8 cellular contexts compared by ENCODE assay signal in the genomic region with DNA sequence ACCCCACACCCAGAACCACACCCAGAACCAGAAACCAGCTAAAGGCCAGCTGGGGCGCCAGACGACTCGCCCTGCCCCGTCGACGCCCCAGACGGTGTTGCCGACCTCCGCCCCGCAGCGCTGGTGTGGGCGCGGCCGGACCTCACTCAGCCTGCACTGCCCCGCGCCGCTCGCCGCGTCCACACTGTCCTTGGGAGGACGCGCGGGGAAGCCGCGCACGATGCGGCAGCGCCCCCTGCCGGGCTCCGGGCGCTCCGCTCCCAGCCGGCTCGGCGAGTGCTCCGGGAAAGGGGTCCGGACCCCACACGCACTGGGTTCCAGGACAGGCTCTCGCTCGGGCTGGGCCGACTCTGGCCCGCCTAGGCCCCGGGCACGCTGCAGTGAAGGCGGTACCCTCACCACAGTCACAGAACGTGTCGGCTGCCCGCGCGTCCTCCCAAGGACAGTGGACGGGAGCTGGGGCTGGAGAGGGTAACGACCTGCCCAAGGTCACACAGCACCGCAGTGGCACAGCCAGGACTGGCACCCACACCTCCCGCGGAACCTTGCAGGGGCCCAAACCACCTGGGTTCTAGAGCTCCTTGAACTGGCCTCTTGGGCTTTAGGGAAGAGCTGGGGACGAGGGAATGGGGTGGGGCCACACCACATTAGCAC.
DNase-seq lines count a peak whose midpoint lies in the region; ATAC-seq and TF ChIP-seq lines count a peak whose summit lies in the region.

No MANE protein-coding gene starts in this region.

- no peaks in the 10 kb centered on the region for H3K9me2 ChIP-seq in OCI-LY1 (ENCODE audit: low read depth, low read length)

- H4K20me1 ChIP-seq in OCI-LY1 (ENCODE audit: insufficient read depth, low read length) = no peaks in the 10 kb centered on the region

- no peaks in the 10 kb centered on the region for H3K79me2 ChIP-seq in OCI-LY1 (ENCODE audit: insufficient read depth, low read length)

- H3K36me3 ChIP-seq in OCI-LY1 (ENCODE audit: insufficient read depth, low read length) (no peaks in the 10 kb centered on the region), neutrophil (no peaks in the 10 kb centered on the region), uterus (no peaks in the 10 kb centered on the region)

- H3K4me1 ChIP-seq in OCI-LY1 (ENCODE audit: insufficient read depth, low read length, severe bottlenecking) = peaks cover 3% of the 10 kb centered on the region
- H3K4me1 ChIP-seq in neutrophil (ENCODE audit: control insufficient read depth in 1 of 2, insufficient read depth in 1 of 2, low read depth in 1 of 2, low read length in 1 of 2) = peaks cover 11% of the 10 kb centered on the region in 2 experiments
- peaks cover 0 to 8% of the 10 kb centered on the region in 2 donors for H3K4me1 ChIP-seq in uterus

- ATAC-seq in HG03159 (IDR thresholded peaks at IDR 0.05; ENCODE audit: unreplicated experiment) (peak; percentile 66), Right ventricle myocardium inferior (peak; percentile 93)

- H3K4me3 Mint-ChIP-seq in CD14-positive monocyte = peak overlapping the region; percentile 69 to 80
- H3K4me3 Mint-ChIP-seq in activated naive CD4-positive, alpha-beta T cell treated with anti-CD3 and anti-CD28 coated beads for 36 hours = peak overlapping the region; percentile 24

- H3K4me2 ChIP-seq in OCI-LY1 (ENCODE audit: low read length) = peak overlapping the region; percentile 73

- H3K27me3 Mint-ChIP-seq in CD14-positive monocyte (ENCODE audit: low read depth in 3 of 3) = peaks cover 18 to 56% (median 31%) of the 10 kb centered on the region in 3 donors
- peaks cover 50% of the 10 kb centered on the region for H3K27me3 Mint-ChIP-seq in activated naive CD4-positive, alpha-beta T cell treated with anti-CD3 and anti-CD28 coated beads for 36 hours (ENCODE audit: low read depth)

- DNase-seq in CD14-positive monocyte (ENCODE audit: low spot score) (no peak), GM19238 (ENCODE audit: insufficient read length, low spot score) (peak; percentile 66), Right ventricle myocardium inferior (ENCODE audit: missing footprints) (peak; percentile 82), uterus (peak in 1 of 2 donors; percentile 37)
- peak; percentile 49 for DNase-seq in activated naive CD4-positive, alpha-beta T cell treated with anti-CD3 and anti-CD28 coated beads for 36 hours

- TF ChIP-seq POLR2A in uterus (IDR thresholded peaks at IDR 0.05) = no peak

- intact Hi-C loops in CD14-positive monocyte (cut with micrococcal nuclease) = no loop called here
- intact Hi-C loops in activated naive CD4-positive, alpha-beta T cell treated with anti-CD3 and anti-CD28 coated beads for 36 hours (cut with micrococcal nuclease) = loop anchor here (2.0 to 5.0 kb wide), 2 partner anchors 1416 to 1656 kb away; no protein-coding TSS in a partner anchor
- intact Hi-C loops in Right ventricle myocardium inferior (cut with DNase I) = loop anchor here (5.0 kb wide), 1 partner anchor 271 kb away; no protein-coding TSS in a partner anchor
- intact Hi-C loops in uterus (cut with DNase I; ENCODE audit: low total_unique reads) = no loop called here

- H3K27me3 ChIP-seq in OCI-LY1 (ENCODE audit: insufficient read depth, low read length) (no peaks in the 10 kb centered on the region), neutrophil (peaks cover 100% of the 10 kb centered on the region), uterus (peaks cover 0 to 13% of the 10 kb centered on the region in 2 donors)

- no peak overlapping the region for H3K27ac ChIP-seq in OCI-LY1 (ENCODE audit: low read depth, low read length, poor library complexity, severe bottlenecking)
- no peak overlapping the region for H3K27ac ChIP-seq in neutrophil
- H3K27ac ChIP-seq in uterus = no peak overlapping the region

- peaks cover 0 to 5% (median 0%) of the 10 kb centered on the region in 7 donors for H3K9me3 Mint-ChIP-seq in CD14-positive monocyte
- no peaks in the 10 kb centered on the region for H3K9me3 Mint-ChIP-seq in activated naive CD4-positive, alpha-beta T cell treated with anti-CD3 and anti-CD28 coated beads for 36 hours

- CTCF ChIA-PET in activated naive CD4-positive, alpha-beta T cell treated with anti-CD3 and anti-CD28 coated beads for 36 hours (lab: Charles Lee) = interaction anchor here (0.6 to 2.7 kb wide), 13 partner anchors 8 to 1655 kb away, joined by 3 to 21 read pairs (median 3); no protein-coding TSS in a partner anchor

- H3K36me3 Mint-ChIP-seq in CD14-positive monocyte = no peaks in the 10 kb centered on the region
- no peaks in the 10 kb centered on the region for H3K36me3 Mint-ChIP-seq in activated naive CD4-positive, alpha-beta T cell treated with anti-CD3 and anti-CD28 coated beads for 36 hours (ENCODE audit: low read depth)

- no peak overlapping the region for H3K27ac Mint-ChIP-seq in CD14-positive monocyte
- H3K27ac Mint-ChIP-seq in activated naive CD4-positive, alpha-beta T cell treated with anti-CD3 and anti-CD28 coated beads for 36 hours = no peak overlapping the region

- peak overlapping the region; percentile 54; the same call in 1 of the 2 replicates for H3K9ac ChIP-seq in OCI-LY1 (ENCODE audit: low read length)

- H2AFZ ChIP-seq in OCI-LY1 (ENCODE audit: low read length) = no peak overlapping the region

- peaks cover 7% of the 10 kb centered on the region for H3K4me1 Mint-ChIP-seq in CD14-positive monocyte
- H3K4me1 Mint-ChIP-seq in activated naive CD4-positive, alpha-beta T cell treated with anti-CD3 and anti-CD28 coated beads for 36 hours (ENCODE audit: low read depth) = no peaks in the 10 kb centered on the region

- TF ChIP-seq CTCF in CD14-positive monocyte (IDR thresholded peaks at IDR 0.05) (peak; percentile 79), OCI-LY1 (IDR thresholded peaks at IDR 0.05; ENCODE audit: low read length) (peak; percentile 48), neutrophil (IDR thresholded peaks at IDR 0.05) (peak; percentile 32), uterus (IDR thresholded peaks at IDR 0.05) (peak; percentile 51 to 75 (median 62))

- no peaks in the 10 kb centered on the region for H3F3A ChIP-seq in OCI-LY1 (ENCODE audit: insufficient read depth, low read length)

- H3K9me3 ChIP-seq in OCI-LY1 (ENCODE audit: low read length) (no peaks in the 10 kb centered on the region), neutrophil (no peaks in the 10 kb centered on the region), uterus (no peaks in the 10 kb centered on the region)

- H3K4me3 ChIP-seq in OCI-LY1 (ENCODE audit: low read depth, low read length, poor library complexity, severe bottlenecking) (peak overlapping the region; percentile 60), neutrophil (ENCODE audit: low read depth in 1 of 2, low read length in 1 of 2) (peak overlapping the region; percentile 36 to 52), uterus (peak overlapping the region in 1 of 2 donors; percentile 27)

Comparison
In these comparisons a context has a peak if more than half of its experiments do, and no peak if none do; other contexts are left out.
1. intact Hi-C loops: an anchor here in activated naive CD4-positive, alpha-beta T cell treated with anti-CD3 and anti-CD28 coated beads for 36 hours (2.0 to 5.0 kb wide) and Right ventricle myocardium inferior (5.0 kb wide); none called in CD14-positive monocyte and uterus.